33 cellular contexts compared by ENCODE assay signal in the genomic region with DNA sequence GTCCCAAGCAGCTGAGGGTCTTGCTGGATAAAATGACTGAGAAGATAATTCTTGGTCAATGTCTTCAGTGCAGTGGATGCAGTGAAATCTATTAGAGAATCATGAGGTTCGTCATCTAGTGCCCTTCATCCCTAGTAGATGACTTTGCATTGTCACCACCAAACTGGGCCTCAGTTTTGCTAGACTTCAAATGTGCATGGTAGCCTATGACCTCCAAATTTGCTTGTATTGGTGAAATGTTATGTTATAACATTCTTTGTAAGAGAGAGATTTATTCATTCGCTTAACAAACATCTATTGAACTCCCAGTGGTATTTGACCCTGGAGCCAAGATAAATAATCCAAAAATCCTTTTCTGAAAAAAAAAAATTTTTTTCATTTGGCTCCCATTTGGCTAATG.
"Had no signal": no experiment of that assay in that cellular context is flagged by ENCODE, and none has a peak within 500 bp of the region (broad histone marks: within the 10 kb centered on the region; RNA-seq: fewer than 3 reads in every experiment).

No MANE protein-coding gene starts in this region.

- DNase-seq: Karpas-422, Kasumi-1, MG63, MM.1S, MV-4-11, NCI-H1048, NCI-H1092, NCI-H1092 treated with DMSO at 0.1 percent for 48 hours, NCI-H1105, NCI-H1417, NCI-H1417 treated with DMSO at 0.1 percent for 48 hours, NCI-H1436, NCI-H1436 treated with DMSO at 0.1 percent for 48 hours, NCI-H146, NCI-H1694, NCI-H1694 treated with DMSO at 0.1 percent for 48 hours, NCI-H187, NCI-H187 treated with DMSO at 0.1 percent for 48 hours, NCI-H1930, NCI-H2029, NCI-H2029 treated with DMSO at 0.1 percent for 48 hours, NCI-H2081, NCI-H2081 treated with DMSO at 0.1 percent for 48 hours, NCI-H2107, NCI-H2171, NCI-H2227 treated with DMSO at 0.1 percent for 48 hours, NCI-H226, NCI-H345, NCI-H446, NCI-H446 treated with DMSO at 0.1 percent for 48 hours, NCI-H510A, NCI-H510A treated with DMSO at 0.1 percent for 48 hours had no signal

- H3K27me3 ChIP-seq: MG63 had no signal

- H3K4me3 ChIP-seq: MG63 had no signal

- H3K4me2 ChIP-seq: KMS-11 had no signal

- H3K36me3 ChIP-seq: MG63 had no signal

- H3K27ac ChIP-seq: KMS-11 had no signal

- H3K9me3 ChIP-seq: MG63 had no signal

- H3K9ac ChIP-seq: KMS-11 had no signal
